Comparison of ENCODE assay signal across 2 cellular contexts in the genomic region with DNA sequence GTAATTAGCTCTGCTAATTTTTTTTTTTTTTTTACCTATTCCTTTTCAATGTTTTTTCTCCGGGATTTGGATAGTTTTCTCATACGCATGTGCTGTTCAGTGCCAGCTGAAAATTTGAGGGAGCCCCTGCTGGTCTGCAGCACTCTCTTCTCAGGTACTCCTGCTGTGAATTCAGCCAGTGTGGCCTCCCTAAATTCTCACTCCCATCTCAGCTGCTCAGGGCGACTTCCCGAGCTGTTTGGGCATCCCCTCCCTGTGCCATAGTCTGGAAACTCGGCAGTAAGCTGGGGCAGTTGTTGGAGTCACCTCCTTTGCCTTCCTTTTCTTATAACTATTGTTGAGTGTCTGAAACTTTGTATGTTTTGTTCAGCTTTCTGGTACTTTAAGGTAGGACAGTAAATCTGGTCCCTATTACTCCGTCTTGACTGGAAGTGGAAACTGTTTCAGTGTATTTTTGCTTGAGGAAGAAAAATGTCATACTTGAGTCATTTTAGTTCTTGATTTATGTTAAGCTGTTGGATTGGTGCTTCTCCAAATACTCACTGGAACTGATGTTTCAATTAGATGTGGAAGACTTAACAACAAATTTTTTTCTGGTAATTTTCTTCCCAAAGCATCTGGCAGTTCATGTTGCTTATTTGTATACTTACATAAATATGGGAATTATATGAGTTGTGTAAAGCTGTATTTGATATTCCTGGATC.
TF ChIP-seq lines count a peak whose summit lies in the region.

No MANE protein-coding gene starts in this region.

TF ChIP-seq in GM23338, 12 proteins besides CTCF, POLR2A, EP300 and RAD21 (continues in another document):
- TF ChIP-seq, protein P1, sequence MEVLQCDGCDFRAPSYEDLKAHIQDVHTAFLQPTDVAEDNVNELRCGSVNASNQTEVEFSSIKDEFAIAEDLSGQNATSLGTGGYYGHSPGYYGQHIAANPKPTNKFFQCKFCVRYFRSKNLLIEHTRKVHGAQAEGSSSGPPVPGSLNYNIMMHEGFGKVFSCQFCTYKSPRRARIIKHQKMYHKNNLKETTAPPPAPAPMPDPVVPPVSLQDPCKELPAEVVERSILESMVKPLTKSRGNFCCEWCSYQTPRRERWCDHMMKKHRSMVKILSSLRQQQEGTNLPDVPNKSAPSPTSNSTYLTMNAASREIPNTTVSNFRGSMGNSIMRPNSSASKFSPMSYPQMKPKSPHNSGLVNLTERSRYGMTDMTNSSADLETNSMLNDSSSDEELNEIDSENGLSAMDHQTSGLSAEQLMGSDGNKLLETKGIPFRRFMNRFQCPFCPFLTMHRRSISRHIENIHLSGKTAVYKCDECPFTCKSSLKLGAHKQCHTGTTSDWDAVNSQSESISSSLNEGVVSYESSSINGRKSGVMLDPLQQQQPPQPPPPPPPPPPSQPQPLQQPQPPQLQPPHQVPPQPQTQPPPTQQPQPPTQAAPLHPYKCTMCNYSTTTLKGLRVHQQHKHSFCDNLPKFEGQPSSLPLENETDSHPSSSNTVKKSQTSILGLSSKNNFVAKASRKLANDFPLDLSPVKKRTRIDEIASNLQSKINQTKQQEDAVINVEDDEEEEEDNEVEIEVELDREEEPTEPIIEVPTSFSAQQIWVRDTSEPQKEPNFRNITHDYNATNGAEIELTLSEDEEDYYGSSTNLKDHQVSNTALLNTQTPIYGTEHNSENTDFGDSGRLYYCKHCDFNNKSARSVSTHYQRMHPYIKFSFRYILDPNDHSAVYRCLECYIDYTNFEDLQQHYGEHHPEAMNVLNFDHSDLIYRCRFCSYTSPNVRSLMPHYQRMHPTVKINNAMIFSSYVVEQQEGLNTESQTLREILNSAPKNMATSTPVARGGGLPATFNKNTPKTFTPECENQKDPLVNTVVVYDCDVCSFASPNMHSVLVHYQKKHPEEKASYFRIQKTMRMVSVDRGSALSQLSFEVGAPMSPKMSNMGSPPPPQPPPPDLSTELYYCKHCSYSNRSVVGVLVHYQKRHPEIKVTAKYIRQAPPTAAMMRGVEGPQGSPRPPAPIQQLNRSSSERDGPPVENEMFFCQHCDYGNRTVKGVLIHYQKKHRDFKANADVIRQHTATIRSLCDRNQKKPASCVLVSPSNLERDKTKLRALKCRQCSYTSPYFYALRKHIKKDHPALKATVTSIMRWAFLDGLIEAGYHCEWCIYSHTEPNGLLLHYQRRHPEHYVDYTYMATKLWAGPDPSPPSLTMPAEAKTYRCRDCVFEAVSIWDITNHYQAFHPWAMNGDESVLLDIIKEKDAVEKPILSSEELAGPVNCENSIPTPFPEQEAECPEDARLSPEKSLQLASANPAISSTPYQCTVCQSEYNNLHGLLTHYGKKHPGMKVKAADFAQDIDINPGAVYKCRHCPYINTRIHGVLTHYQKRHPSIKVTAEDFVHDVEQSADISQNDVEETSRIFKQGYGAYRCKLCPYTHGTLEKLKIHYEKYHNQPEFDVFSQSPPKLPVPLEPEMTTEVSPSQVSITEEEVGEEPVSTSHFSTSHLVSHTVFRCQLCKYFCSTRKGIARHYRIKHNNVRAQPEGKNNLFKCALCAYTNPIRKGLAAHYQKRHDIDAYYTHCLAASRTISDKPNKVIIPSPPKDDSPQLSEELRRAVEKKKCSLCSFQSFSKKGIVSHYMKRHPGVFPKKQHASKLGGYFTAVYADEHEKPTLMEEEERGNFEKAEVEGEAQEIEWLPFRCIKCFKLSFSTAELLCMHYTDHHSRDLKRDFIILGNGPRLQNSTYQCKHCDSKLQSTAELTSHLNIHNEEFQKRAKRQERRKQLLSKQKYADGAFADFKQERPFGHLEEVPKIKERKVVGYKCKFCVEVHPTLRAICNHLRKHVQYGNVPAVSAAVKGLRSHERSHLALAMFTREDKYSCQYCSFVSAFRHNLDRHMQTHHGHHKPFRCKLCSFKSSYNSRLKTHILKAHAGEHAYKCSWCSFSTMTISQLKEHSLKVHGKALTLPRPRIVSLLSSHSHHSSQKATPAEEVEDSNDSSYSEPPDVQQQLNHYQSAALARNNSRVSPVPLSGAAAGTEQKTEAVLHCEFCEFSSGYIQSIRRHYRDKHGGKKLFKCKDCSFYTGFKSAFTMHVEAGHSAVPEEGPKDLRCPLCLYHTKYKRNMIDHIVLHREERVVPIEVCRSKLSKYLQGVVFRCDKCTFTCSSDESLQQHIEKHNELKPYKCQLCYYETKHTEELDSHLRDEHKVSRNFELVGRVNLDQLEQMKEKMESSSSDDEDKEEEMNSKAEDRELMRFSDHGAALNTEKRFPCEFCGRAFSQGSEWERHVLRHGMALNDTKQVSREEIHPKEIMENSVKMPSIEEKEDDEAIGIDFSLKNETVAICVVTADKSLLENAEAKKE (CRISPR knock-in tag; IDR thresholded peaks at IDR 0.05), result no peak
- TF ChIP-seq STAT1 (IDR thresholded peaks at IDR 0.05; ENCODE audit: unreplicated experiment) (no peak), CREB1 (CRISPR knock-in tag; IDR thresholded peaks at IDR 0.05; ENCODE audit: low read depth) (no peak), ZNF331 (CRISPR knock-in tag; IDR thresholded peaks at IDR 0.05; ENCODE audit: low read depth) (no peak), POLR2AphosphoS5 (IDR thresholded peaks at IDR 0.05; ENCODE audit: low read depth) (no peak), JUNB (IDR thresholded peaks at IDR 0.05; ENCODE audit: unreplicated experiment) (no peak), EZH2phosphoT487 (IDR thresholded peaks at IDR 0.05; ENCODE audit: unreplicated experiment) (no peak)
- TF ChIP-seq, protein P2, sequence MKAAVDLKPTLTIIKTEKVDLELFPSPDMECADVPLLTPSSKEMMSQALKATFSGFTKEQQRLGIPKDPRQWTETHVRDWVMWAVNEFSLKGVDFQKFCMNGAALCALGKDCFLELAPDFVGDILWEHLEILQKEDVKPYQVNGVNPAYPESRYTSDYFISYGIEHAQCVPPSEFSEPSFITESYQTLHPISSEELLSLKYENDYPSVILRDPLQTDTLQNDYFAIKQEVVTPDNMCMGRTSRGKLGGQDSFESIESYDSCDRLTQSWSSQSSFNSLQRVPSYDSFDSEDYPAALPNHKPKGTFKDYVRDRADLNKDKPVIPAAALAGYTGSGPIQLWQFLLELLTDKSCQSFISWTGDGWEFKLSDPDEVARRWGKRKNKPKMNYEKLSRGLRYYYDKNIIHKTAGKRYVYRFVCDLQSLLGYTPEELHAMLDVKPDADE (IDR thresholded peaks at IDR 0.05), result no peak

TF ChIP-seq in WTC11, 78 proteins besides CTCF, POLR2A, EP300 and RAD21:
- TF ChIP-seq E2F1 (CRISPR knock-in tag; IDR thresholded peaks at IDR 0.05) (no peak), ZSCAN18 (CRISPR knock-in tag; IDR thresholded peaks at IDR 0.05) (no peak), TCF7 (CRISPR knock-in tag; IDR thresholded peaks at IDR 0.05; ENCODE audit: low read depth) (no peak), SMAD4 (CRISPR knock-in tag; IDR thresholded peaks at IDR 0.05) (no peak), MXD4 (CRISPR knock-in tag; IDR thresholded peaks at IDR 0.05; ENCODE audit: borderline replicate concordance) (no peak), KAT7 (CRISPR knock-in tag; IDR thresholded peaks at IDR 0.05; ENCODE audit: borderline replicate concordance) (no peak), ESRRA (CRISPR knock-in tag; IDR thresholded peaks at IDR 0.05; ENCODE audit: borderline replicate concordance) (no peak), EMX1 (CRISPR knock-in tag; IDR thresholded peaks at IDR 0.05) (no peak), HMGA2 (CRISPR knock-in tag; IDR thresholded peaks at IDR 0.05) (no peak)
- TF ChIP-seq, protein P3, sequence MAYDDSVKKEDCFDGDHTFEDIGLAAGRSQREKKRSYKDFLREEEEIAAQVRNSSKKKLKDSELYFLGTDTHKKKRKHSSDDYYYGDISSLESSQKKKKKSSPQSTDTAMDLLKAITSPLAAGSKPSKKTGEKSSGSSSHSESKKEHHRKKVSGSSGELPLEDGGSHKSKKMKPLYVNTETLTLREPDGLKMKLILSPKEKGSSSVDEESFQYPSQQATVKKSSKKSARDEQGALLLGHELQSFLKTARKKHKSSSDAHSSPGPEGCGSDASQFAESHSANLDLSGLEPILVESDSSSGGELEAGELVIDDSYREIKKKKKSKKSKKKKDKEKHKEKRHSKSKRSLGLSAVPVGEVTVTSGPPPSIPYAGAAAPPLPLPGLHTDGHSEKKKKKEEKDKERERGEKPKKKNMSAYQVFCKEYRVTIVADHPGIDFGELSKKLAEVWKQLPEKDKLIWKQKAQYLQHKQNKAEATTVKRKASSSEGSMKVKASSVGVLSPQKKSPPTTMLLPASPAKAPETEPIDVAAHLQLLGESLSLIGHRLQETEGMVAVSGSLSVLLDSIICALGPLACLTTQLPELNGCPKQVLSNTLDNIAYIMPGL (CRISPR knock-in tag; IDR thresholded peaks at IDR 0.05), result no peak
- TF ChIP-seq, protein P4, sequence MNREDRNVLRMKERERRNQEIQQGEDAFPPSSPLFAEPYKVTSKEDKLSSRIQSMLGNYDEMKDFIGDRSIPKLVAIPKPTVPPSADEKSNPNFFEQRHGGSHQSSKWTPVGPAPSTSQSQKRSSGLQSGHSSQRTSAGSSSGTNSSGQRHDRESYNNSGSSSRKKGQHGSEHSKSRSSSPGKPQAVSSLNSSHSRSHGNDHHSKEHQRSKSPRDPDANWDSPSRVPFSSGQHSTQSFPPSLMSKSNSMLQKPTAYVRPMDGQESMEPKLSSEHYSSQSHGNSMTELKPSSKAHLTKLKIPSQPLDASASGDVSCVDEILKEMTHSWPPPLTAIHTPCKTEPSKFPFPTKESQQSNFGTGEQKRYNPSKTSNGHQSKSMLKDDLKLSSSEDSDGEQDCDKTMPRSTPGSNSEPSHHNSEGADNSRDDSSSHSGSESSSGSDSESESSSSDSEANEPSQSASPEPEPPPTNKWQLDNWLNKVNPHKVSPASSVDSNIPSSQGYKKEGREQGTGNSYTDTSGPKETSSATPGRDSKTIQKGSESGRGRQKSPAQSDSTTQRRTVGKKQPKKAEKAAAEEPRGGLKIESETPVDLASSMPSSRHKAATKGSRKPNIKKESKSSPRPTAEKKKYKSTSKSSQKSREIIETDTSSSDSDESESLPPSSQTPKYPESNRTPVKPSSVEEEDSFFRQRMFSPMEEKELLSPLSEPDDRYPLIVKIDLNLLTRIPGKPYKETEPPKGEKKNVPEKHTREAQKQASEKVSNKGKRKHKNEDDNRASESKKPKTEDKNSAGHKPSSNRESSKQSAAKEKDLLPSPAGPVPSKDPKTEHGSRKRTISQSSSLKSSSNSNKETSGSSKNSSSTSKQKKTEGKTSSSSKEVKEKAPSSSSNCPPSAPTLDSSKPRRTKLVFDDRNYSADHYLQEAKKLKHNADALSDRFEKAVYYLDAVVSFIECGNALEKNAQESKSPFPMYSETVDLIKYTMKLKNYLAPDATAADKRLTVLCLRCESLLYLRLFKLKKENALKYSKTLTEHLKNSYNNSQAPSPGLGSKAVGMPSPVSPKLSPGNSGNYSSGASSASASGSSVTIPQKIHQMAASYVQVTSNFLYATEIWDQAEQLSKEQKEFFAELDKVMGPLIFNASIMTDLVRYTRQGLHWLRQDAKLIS (CRISPR knock-in tag; IDR thresholded peaks at IDR 0.05; ENCODE audit: borderline replicate concordance), result no peak
- TF ChIP-seq, protein P5, sequence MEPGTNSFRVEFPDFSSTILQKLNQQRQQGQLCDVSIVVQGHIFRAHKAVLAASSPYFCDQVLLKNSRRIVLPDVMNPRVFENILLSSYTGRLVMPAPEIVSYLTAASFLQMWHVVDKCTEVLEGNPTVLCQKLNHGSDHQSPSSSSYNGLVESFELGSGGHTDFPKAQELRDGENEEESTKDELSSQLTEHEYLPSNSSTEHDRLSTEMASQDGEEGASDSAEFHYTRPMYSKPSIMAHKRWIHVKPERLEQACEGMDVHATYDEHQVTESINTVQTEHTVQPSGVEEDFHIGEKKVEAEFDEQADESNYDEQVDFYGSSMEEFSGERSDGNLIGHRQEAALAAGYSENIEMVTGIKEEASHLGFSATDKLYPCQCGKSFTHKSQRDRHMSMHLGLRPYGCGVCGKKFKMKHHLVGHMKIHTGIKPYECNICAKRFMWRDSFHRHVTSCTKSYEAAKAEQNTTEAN (CRISPR knock-in tag; IDR thresholded peaks at IDR 0.05), result no peak
- TF ChIP-seq, protein P6, sequence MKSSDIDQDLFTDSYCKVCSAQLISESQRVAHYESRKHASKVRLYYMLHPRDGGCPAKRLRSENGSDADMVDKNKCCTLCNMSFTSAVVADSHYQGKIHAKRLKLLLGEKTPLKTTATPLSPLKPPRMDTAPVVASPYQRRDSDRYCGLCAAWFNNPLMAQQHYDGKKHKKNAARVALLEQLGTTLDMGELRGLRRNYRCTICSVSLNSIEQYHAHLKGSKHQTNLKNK (CRISPR knock-in tag; IDR thresholded peaks at IDR 0.05), result no peak
- TF ChIP-seq, protein P7, sequence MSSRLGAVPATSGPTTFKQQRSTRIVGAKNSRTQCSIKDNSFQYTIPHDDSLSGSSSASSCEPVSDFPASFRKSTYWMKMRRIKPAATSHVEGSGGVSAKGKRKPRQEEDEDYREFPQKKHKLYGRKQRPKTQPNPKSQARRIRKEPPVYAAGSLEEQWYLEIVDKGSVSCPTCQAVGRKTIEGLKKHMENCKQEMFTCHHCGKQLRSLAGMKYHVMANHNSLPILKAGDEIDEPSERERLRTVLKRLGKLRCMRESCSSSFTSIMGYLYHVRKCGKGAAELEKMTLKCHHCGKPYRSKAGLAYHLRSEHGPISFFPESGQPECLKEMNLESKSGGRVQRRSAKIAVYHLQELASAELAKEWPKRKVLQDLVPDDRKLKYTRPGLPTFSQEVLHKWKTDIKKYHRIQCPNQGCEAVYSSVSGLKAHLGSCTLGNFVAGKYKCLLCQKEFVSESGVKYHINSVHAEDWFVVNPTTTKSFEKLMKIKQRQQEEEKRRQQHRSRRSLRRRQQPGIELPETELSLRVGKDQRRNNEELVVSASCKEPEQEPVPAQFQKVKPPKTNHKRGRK (CRISPR knock-in tag; IDR thresholded peaks at IDR 0.05; ENCODE audit: borderline replicate concordance), result no peak
